In genomic region chr1:3070304-3070653, GRCh38 we compare ENCODE assay signal across 10 cellular contexts. TPM values are rescaled to one million over a fixed set of nuclear protein-coding genes. Genes with fewer than 3 reads are reported as not detected.
DNase-seq lines count a peak whose midpoint lies in the region; ATAC-seq, FAIRE-seq and TF ChIP-seq lines count a peak whose summit lies in the region.
"Had no signal": no experiment of that assay in that cellular context is flagged by ENCODE, and none has a peak within 500 bp of the region (broad histone marks: within the 10 kb centered on the region; RNA-seq: fewer than 3 reads in every experiment).

No MANE protein-coding gene starts in this region.

- H3K4me2 ChIP-seq in A549 = peak overlapping the region; percentile 95

- no peak for DNase-seq in A549 (ENCODE audit: low read depth in 1 of 2, low spot score in 1 of 2)
- DNase-seq in epithelial cell of proximal tubule (ENCODE audit: low read depth) = no peak
- DNase-seq in omental fat pad (ENCODE audit: low spot score) = no peak
- no peak for DNase-seq in HCEC 1CT
- no peak for DNase-seq in GM13976 (ENCODE audit: low spot score)
- no peak for DNase-seq in RPMI8226
- DNase-seq: MM.1S had no signal

- no peaks in the 10 kb centered on the region for H3K4me1 ChIP-seq in A549
- peaks cover 27% of the 10 kb centered on the region for H3K4me1 ChIP-seq in HUES6 (ENCODE audit: control insufficient read depth, insufficient read depth, low read length)

- H3K9ac ChIP-seq in HUES6 (ENCODE audit: low read length) = no peak overlapping the region

- H3K9me3 ChIP-seq in A549 = no peaks in the 10 kb centered on the region
- no peaks in the 10 kb centered on the region for H3K9me3 ChIP-seq in HUES6 (ENCODE audit: control insufficient read depth, insufficient read depth, low read depth, low read length)

- FAIRE-seq in A549 (lab: Jason Lieb, UNC) = no peak

- H3K27ac ChIP-seq in A549 = peak overlapping the region; percentile 64 to 84; a peak in 5 of 6 replicates
- H3K27ac ChIP-seq in HUES6 (ENCODE audit: low read depth, low read length) = no peak overlapping the region

- in situ Hi-C loops in GM13976 (cut with MboI; ENCODE audit: low sequenced_read_pairs, unreplicated experiment) = no loop called here

- CTCF ChIA-PET in A549 (lab: Yijun Ruan, JAX) = no interaction called here

- WGBS in A549 (ENCODE audit: missing lambda C conversion rate) = no CpG with 5 or more reads among the region's 59 CpGs

- no peak for TF ChIP-seq EP300 in A549 (IDR thresholded peaks at IDR 0.05)

- H3K4me3 ChIP-seq in A549 = peak overlapping the region; percentile 79
- H3K4me3 ChIP-seq in HUES6 (ENCODE audit: low read depth, low read length) = peak overlapping the region; percentile 57
- peak overlapping the region; percentile 50 for H3K4me3 ChIP-seq in epithelial cell of proximal tubule (ENCODE audit: low read depth, low read length)

- H3K27me3 ChIP-seq in HUES6 (ENCODE audit: control insufficient read depth, insufficient read depth, low read length) = peaks cover 96% of the 10 kb centered on the region

- no peaks in the 10 kb centered on the region for H3K36me3 ChIP-seq in HUES6 (ENCODE audit: control insufficient read depth, insufficient read depth, low read length)

- no peak for TF ChIP-seq POLR2A in A549 (IDR thresholded peaks at IDR 0.05; ENCODE audit: low read length)

- no peak for TF ChIP-seq CTCF in A549 (IDR thresholded peaks at IDR 0.05)
- no peak for TF ChIP-seq CTCF in epithelial cell of proximal tubule (conservative IDR thresholded peaks at IDR 0.05; ENCODE audit: low read depth, low read length)
- TF ChIP-seq CTCF in omental fat pad (IDR thresholded peaks at IDR 0.05) = no peak
- no peak for TF ChIP-seq CTCF in GM13976 (IDR thresholded peaks at IDR 0.05; ENCODE audit: borderline replicate concordance, control extremely low read depth, extremely low read depth, insufficient read depth, missing control alignments)

- TF ChIP-seq RAD21 in A549 (conservative IDR thresholded peaks at IDR 0.05 in 1 of 2, IDR thresholded peaks at IDR 0.05 in 1 of 2) = no peak

- POLR2A ChIA-PET in A549 (lab: Yijun Ruan, JAX) = no interaction called here

- peak in 1 of 2 experiments; percentile 28; a peak in 1 of 6 replicates for ATAC-seq in A549
- peak; percentile 20 for ATAC-seq in omental fat pad (ENCODE audit: low FRiP score)
- ATAC-seq in GM21381 (IDR thresholded peaks at IDR 0.05; ENCODE audit: unreplicated experiment) = no peak

TF ChIP-seq in A549, 52 proteins besides CTCF, POLR2A, EP300 and RAD21:
- TF ChIP-seq ZC3H11A (IDR thresholded peaks at IDR 0.05) (no peak), PBX3 (IDR thresholded peaks at IDR 0.05) (no peak), ZNF302 (CRISPR knock-in tag; IDR thresholded peaks at IDR 0.05) (no peak), HES2 (IDR thresholded peaks at IDR 0.05) (no peak), SREBF2 (IDR thresholded peaks at IDR 0.05) (no peak), SMC3 (IDR thresholded peaks at IDR 0.05) (no peak), MAFK (IDR thresholded peaks at IDR 0.05; ENCODE audit: partially characterized antibody) (no peak), NPAS2 (CRISPR knock-in tag; IDR thresholded peaks at IDR 0.05; ENCODE audit: borderline replicate concordance) (no peak), HDAC2 (IDR thresholded peaks at IDR 0.05) (no peak), NR3C1 (IDR thresholded peaks at IDR 0.05) (no peak)
- TF ChIP-seq, protein P1, sequence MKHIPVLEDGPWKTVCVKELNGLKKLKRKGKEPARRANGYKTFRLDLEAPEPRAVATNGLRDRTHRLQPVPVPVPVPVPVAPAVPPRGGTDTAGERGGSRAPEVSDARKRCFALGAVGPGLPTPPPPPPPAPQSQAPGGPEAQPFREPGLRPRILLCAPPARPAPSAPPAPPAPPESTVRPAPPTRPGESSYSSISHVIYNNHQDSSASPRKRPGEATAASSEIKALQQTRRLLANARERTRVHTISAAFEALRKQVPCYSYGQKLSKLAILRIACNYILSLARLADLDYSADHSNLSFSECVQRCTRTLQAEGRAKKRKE (CRISPR knock-in tag; IDR thresholded peaks at IDR 0.05; ENCODE audit: low read depth) = no peak
- TF ChIP-seq, protein P2, sequence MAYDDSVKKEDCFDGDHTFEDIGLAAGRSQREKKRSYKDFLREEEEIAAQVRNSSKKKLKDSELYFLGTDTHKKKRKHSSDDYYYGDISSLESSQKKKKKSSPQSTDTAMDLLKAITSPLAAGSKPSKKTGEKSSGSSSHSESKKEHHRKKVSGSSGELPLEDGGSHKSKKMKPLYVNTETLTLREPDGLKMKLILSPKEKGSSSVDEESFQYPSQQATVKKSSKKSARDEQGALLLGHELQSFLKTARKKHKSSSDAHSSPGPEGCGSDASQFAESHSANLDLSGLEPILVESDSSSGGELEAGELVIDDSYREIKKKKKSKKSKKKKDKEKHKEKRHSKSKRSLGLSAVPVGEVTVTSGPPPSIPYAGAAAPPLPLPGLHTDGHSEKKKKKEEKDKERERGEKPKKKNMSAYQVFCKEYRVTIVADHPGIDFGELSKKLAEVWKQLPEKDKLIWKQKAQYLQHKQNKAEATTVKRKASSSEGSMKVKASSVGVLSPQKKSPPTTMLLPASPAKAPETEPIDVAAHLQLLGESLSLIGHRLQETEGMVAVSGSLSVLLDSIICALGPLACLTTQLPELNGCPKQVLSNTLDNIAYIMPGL (CRISPR knock-in tag; IDR thresholded peaks at IDR 0.05; ENCODE audit: borderline replicate concordance) = no peak
TF ChIP-seq in A549: peak in this region for 0.

RNA-seq across cellular contexts. Expression of gene PRDM16, which starts 1.3 kb away (rescaled TPM):
- polyA plus RNA-seq in A549 (2011; rRNA removed) (0.03 and 0.04 TPM in 2 replicates), A549 (2017; fragmentation: RNase III; extraction: RNeasy Plus Mini Kit Qiagen cat#74134 plus additional on column Dnase treatment) (0.15 to 0.35 TPM (median 0.25 TPM) in 3 replicates)
- polyA plus RNA-seq in A549 (2012; cell fraction: cytosol; rRNA removed) = 0.08 and 0.22 TPM in 2 replicates
- 0.26 and 0.40 TPM in 2 replicates for polyA plus RNA-seq in A549 (2012; cell fraction: nucleus; rRNA removed)
- 0.04 and 0.15 TPM in 2 replicates for polyA minus RNA-seq in A549 (2011; rRNA and poly(A)+ RNA removed)
- total RNA-seq in epithelial cell of proximal tubule (under 0.01 and 0.06 TPM in 2 replicates), omental fat pad (1 to 10 TPM in 2 of 4 donors, under 1 TPM in 2; 0.19 to 3.8 (median 1.8) TPM)

RNA-seq across cellular contexts. Expression of gene ACTRT2, which starts 49.0 kb away (rescaled TPM):
- polyA plus RNA-seq in A549 (2011; rRNA removed) (not detected in 2 replicates), A549 (2017; fragmentation: RNase III; extraction: RNeasy Plus Mini Kit Qiagen cat#74134 plus additional on column Dnase treatment) (not detected in 3 replicates)
- not detected in 2 replicates for polyA plus RNA-seq in A549 (2012; cell fraction: cytosol; rRNA removed)
- polyA plus RNA-seq in A549 (2012; cell fraction: nucleus; rRNA removed) = not detected in 2 replicates
- polyA minus RNA-seq in A549 (2011; rRNA and poly(A)+ RNA removed) = not detected in 2 replicates
- total RNA-seq in epithelial cell of proximal tubule (not detected in 2 replicates), omental fat pad (not detected)
- total RNA-seq: progenitor cell of endocrine pancreas had no signal
